35 cellular contexts compared by ENCODE assay signal in genomic region chr5:38856660-38857059, GRCh38. TPM values are rescaled to one million over a fixed set of nuclear protein-coding genes. Genes with fewer than 3 reads are reported as not detected.
"Had no signal": no experiment of that assay in that cellular context is flagged by ENCODE, and none has a peak within 500 bp of the region (broad histone marks: within the 10 kb centered on the region; RNA-seq: fewer than 3 reads in every experiment).

No MANE protein-coding gene starts in this region.

- H3K27ac ChIP-seq: ascending aorta, cardiac muscle cell, VCaP had no signal

- H3K4me3 Mint-ChIP-seq: activated B cell treated with CpG ODN at 0.5 μM for 24 hours; activated CD4-positive, alpha-beta memory T cell treated with anti-CD3 and anti-CD28 coated beads for 36 hours; activated CD4-positive, alpha-beta T cell treated with anti-CD3 and anti-CD28 coated beads, Interleukin-2, amount 10 ng/mL, durations not matched to agents 24 days and 14 days; activated CD8-positive, alpha-beta T cell treated with anti-CD3 and anti-CD28 coated beads for 36 hours; activated naive CD4-positive, alpha-beta T cell treated with anti-CD3 and anti-CD28 coated beads, Interleukin-2, amount 10 ng/mL, durations not matched to agents 7 days and 5 days; activated naive CD4-positive, alpha-beta T cell treated with anti-CD3 and anti-CD28 coated beads, Interleukin-2, amount 50 U/mL, for 24 hours; activated naive CD8-positive, alpha-beta T cell; activated naive CD8-positive, alpha-beta T cell treated with anti-CD3 and anti-CD28 coated beads, Interleukin-2, amount 10 ng/mL, durations not matched to agents 7 days and 5 days; activated naive CD8-positive, alpha-beta T cell treated with anti-CD3 and anti-CD28 coated beads, Interleukin-2, amount 50 U/mL, for 24 hours; brain; central memory CD8-positive, alpha-beta T cell; T-helper 1 cell treated with Interleukin-12 subunit alpha and Interleukin-12 subunit beta and Interleukin-4 antibody, amounts not matched to agents 30 μg/mL and 1 μg/mL, for 36 hours; T-helper 2 cell treated with Interferon-gamma antibody and Interleukin-4, amounts not matched to agents 5 μg/mL and 100 μg/mL, for 36 hours had no signal

- H3K36me3 ChIP-seq: cardiac muscle cell had no signal

- H3K4me1 Mint-ChIP-seq: activated B cell treated with CpG ODN at 0.5 μM for 24 hours; activated CD4-positive, alpha-beta T cell treated with anti-CD3 and anti-CD28 coated beads, Interleukin-2, amount 10 ng/mL, durations not matched to agents 24 days and 14 days; activated naive CD4-positive, alpha-beta T cell treated with anti-CD3 and anti-CD28 coated beads, Interleukin-2, amount 10 ng/mL, durations not matched to agents 7 days and 5 days; activated naive CD4-positive, alpha-beta T cell treated with anti-CD3 and anti-CD28 coated beads, Interleukin-2, amount 50 U/mL, for 24 hours; activated naive CD8-positive, alpha-beta T cell treated with anti-CD3 and anti-CD28 coated beads, Interleukin-2, amount 10 ng/mL, durations not matched to agents 7 days and 5 days; activated naive CD8-positive, alpha-beta T cell treated with anti-CD3 and anti-CD28 coated beads, Interleukin-2, amount 50 U/mL, for 24 hours; brain; central memory CD8-positive, alpha-beta T cell had no signal

- H3K9me3 ChIP-seq: ascending aorta had no signal

- H3K4me1 ChIP-seq: ascending aorta had no signal

- H3K27ac Mint-ChIP-seq: activated B cell treated with CpG ODN at 0.5 μM for 24 hours; activated CD4-positive, alpha-beta memory T cell treated with anti-CD3 and anti-CD28 coated beads for 36 hours; activated CD4-positive, alpha-beta T cell treated with anti-CD3 and anti-CD28 coated beads, Interleukin-2, amount 10 ng/mL, durations not matched to agents 24 days and 14 days; activated CD8-positive, alpha-beta T cell treated with anti-CD3 and anti-CD28 coated beads for 36 hours; activated naive CD4-positive, alpha-beta T cell treated with anti-CD3 and anti-CD28 coated beads, Interleukin-2, amount 10 ng/mL, durations not matched to agents 7 days and 5 days; activated naive CD4-positive, alpha-beta T cell treated with anti-CD3 and anti-CD28 coated beads, Interleukin-2, amount 50 U/mL, for 24 hours; activated naive CD8-positive, alpha-beta T cell; activated naive CD8-positive, alpha-beta T cell treated with anti-CD3 and anti-CD28 coated beads, Interleukin-2, amount 10 ng/mL, durations not matched to agents 7 days and 5 days; activated naive CD8-positive, alpha-beta T cell treated with anti-CD3 and anti-CD28 coated beads, Interleukin-2, amount 50 U/mL, for 24 hours; activated T-helper 2 cell treated with anti-CD3 and anti-CD28 coated beads, Interferon-gamma antibody, Interleukin-2, Interleukin-4, amounts not matched to agents 10 μg/mL and 5 μg/mL and 100 μg/mL, durations not matched to agents 14 hours and 24 hours and 36 hours; brain; T-helper 1 cell treated with Interleukin-12 subunit alpha and Interleukin-12 subunit beta and Interleukin-4 antibody, amounts not matched to agents 30 μg/mL and 1 μg/mL, for 36 hours; T-helper 2 cell treated with Interferon-gamma antibody and Interleukin-4, amounts not matched to agents 5 μg/mL and 100 μg/mL, for 36 hours had no signal

- H3K9me3 Mint-ChIP-seq: activated CD8-positive, alpha-beta T cell treated with anti-CD3 and anti-CD28 coated beads for 36 hours; activated naive CD4-positive, alpha-beta T cell treated with anti-CD3 and anti-CD28 coated beads, Interleukin-2, amount 10 ng/mL, durations not matched to agents 7 days and 5 days; activated T-helper 2 cell treated with anti-CD3 and anti-CD28 coated beads, Interferon-gamma antibody, Interleukin-2, Interleukin-4, amounts not matched to agents 10 μg/mL and 5 μg/mL and 100 μg/mL, durations not matched to agents 14 hours and 24 hours and 36 hours; central memory CD8-positive, alpha-beta T cell; T-helper 1 cell treated with Interleukin-12 subunit alpha and Interleukin-12 subunit beta and Interleukin-4 antibody, amounts not matched to agents 30 μg/mL and 1 μg/mL, for 36 hours; T-helper 2 cell treated with Interferon-gamma antibody and Interleukin-4, amounts not matched to agents 5 μg/mL and 100 μg/mL, for 36 hours had no signal

- H3K27me3 ChIP-seq: ascending aorta, cardiac muscle cell had no signal

- H3K36me3 Mint-ChIP-seq: activated CD4-positive, alpha-beta memory T cell treated with anti-CD3 and anti-CD28 coated beads for 36 hours; activated naive CD4-positive, alpha-beta T cell treated with anti-CD3 and anti-CD28 coated beads, Interleukin-2, amount 10 ng/mL, durations not matched to agents 7 days and 5 days; activated naive CD8-positive, alpha-beta T cell; activated naive CD8-positive, alpha-beta T cell treated with anti-CD3 and anti-CD28 coated beads, Interleukin-2, amount 10 ng/mL, durations not matched to agents 7 days and 5 days; brain had no signal

- ATAC-seq: activated CD8-positive, alpha-beta T cell treated with anti-CD3 and anti-CD28 coated beads for 36 hours; activated naive CD8-positive, alpha-beta T cell treated with anti-CD3 and anti-CD28 coated beads, Interleukin-2, amount 50 U/mL, for 24 hours had no signal

- DNase-seq: activated B cell treated with CpG ODN at 0.5 μM for 24 hours; activated CD4-positive, alpha-beta memory T cell treated with anti-CD3 and anti-CD28 coated beads for 36 hours; activated CD4-positive, alpha-beta T cell treated with anti-CD3 and anti-CD28 coated beads for 4 hours; activated CD4-positive, alpha-beta T cell treated with anti-CD3 and anti-CD28 coated beads, Interleukin-2, amount 10 ng/mL, durations not matched to agents 24 days and 14 days; activated CD4-positive, alpha-beta T cell treated with anti-CD3 and anti-CD28 coated beads, Interleukin-2, amount 50 U/mL, for 1 hour; activated CD4-positive, alpha-beta T cell treated with anti-CD3 and anti-CD28 coated beads, Interleukin-2, amount 50 U/mL, for 4 hours; activated CD4-positive, CD25-positive, alpha-beta regulatory T cell treated with anti-CD3 and anti-CD28 coated beads, Interleukin-2, amount 50 U/mL, for 72 hours; activated CD8-positive, alpha-beta memory T cell treated with anti-CD3 and anti-CD28 coated beads, Interleukin-2, amount 50 U/mL, for 4 hours; activated CD8-positive, alpha-beta T cell treated with anti-CD3 and anti-CD28 coated beads for 36 hours; activated effector memory CD4-positive, alpha-beta T cell treated with Interleukin-2 at 50 U/mL for 16 hours; activated gamma-delta T cell; activated naive CD4-positive, alpha-beta T cell treated with anti-CD3 and anti-CD28 coated beads, Interleukin-2, amount 10 ng/mL, durations not matched to agents 7 days and 5 days; activated naive CD4-positive, alpha-beta T cell treated with Interleukin-2 at 50 U/mL for 16 hours; activated naive CD8-positive, alpha-beta T cell treated with anti-CD3 and anti-CD28 coated beads, Interleukin-2, amount 10 ng/mL, durations not matched to agents 7 days and 5 days; activated naive CD8-positive, alpha-beta T cell treated with anti-CD3 and anti-CD28 coated beads, Interleukin-2, amount 50 U/mL, for 24 hours; activated T-cell treated with anti-CD3 and anti-CD28 coated beads for 4 hours; activated T-cell treated with anti-CD3 and anti-CD28 coated beads, Interleukin-2, amount 50 U/mL, for 1 hour; activated T-cell treated with anti-CD3 and anti-CD28 coated beads, Interleukin-2, amount 50 U/mL, for 48 hours; amygdala; anterior cingulate cortex; caudate nucleus; cerebellar nuclear complex; T-helper 2 cell; T-helper 9 cell had no signal

- H3K4me3 ChIP-seq: ascending aorta, cardiac muscle cell had no signal

RNA-seq across cellular contexts. Expression of gene OSMR, which starts 10.8 kb away (rescaled TPM):
- total RNA-seq: activated CD4-positive, alpha-beta T cell treated with anti-CD3 and anti-CD28 coated beads, Interleukin-2, amount 10 ng/mL, durations not matched to agents 24 days and 14 days; activated CD8-positive, alpha-beta memory T cell treated with anti-CD3 and anti-CD28 coated beads for 36 hours; activated CD8-positive, alpha-beta T cell treated with anti-CD3 and anti-CD28 coated beads for 36 hours; activated naive CD8-positive, alpha-beta T cell treated with anti-CD3 and anti-CD28 coated beads, Interleukin-2, amount 10 ng/mL, durations not matched to agents 7 days and 5 days; cardiac muscle cell had no signal
